ENCODE assay signal across 1 cellular context in the genomic region with DNA sequence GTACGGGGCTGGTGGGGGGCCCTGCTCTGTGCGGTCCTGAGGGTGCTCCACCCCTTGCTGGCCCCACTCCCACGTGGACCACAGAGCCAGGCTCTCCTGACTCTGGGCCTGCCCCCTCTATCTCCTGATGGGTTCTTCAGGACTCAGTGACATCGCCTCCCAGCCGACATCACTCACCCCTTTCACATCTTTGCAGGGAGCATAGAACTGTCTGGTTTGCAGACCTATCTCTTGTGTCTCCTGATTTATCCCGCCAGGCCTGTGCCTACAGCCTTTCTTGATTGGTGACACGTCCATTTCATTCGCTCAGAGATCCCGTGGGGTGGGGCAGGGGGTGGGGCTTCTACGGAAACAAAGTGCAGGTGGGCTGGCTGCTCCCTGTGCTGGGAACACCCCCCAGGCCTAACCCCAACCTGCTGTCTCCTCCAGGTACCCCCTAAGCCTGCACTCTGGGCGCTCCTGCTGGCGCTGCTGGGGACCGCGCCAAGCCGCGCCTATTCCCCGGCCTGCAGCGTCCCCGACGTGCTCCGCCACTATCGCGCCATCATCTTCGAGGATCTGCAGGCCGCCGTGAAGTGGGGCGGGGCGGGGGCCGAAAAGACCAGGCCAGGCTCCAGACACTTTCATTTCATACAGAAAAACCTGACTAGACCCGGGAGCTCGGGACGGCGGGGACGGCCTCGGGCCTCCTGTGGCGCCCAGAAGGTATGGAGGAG.
TF ChIP-seq lines count a peak whose summit lies in the region.

No MANE protein-coding gene starts in this region.

TF ChIP-seq in GM12878, 131 proteins besides CTCF, POLR2A, EP300 and RAD21 (continues in another document):
- TF ChIP-seq CBFB (IDR thresholded peaks at IDR 0.05; ENCODE audit: low read depth) (0 out of 2 replicates have a peak, but pooled peaks have one; percentile 48), TCF12 (IDR thresholded peaks at IDR 0.05; ENCODE audit: low read depth, low read length) (no peak), ZBED1 (IDR thresholded peaks at IDR 0.05; ENCODE audit: borderline replicate concordance) (0 out of 2 replicates have a peak, but pooled peaks have one; percentile 6), ZNF384 (IDR thresholded peaks at IDR 0.05; ENCODE audit: borderline replicate concordance, low read depth, low read length) (no peak), CHD2 (IDR thresholded peaks at IDR 0.05; ENCODE audit: borderline replicate concordance, low read depth, low read length) (0 out of 2 replicates have a peak, but pooled peaks have one; percentile 15), POLR2AphosphoS2 (IDR thresholded peaks at IDR 0.05; ENCODE audit: low read depth, low read length) (peak; percentile 95; the same call in 1 of the 2 replicates), MEF2B (IDR thresholded peaks at IDR 0.05; ENCODE audit: partially characterized antibody, poor library complexity, severe bottlenecking) (no peak), NFYA (IDR thresholded peaks at IDR 0.05; ENCODE audit: borderline replicate concordance, low read depth, low read length) (no peak), RB1 (IDR thresholded peaks at IDR 0.05; ENCODE audit: borderline replicate concordance) (peak; percentile 36; the same call in 1 of the 2 replicates), BHLHE40 (IDR thresholded peaks at IDR 0.05; ENCODE audit: borderline replicate concordance in 1 of 2, low read depth in 2 of 2, low read length in 1 of 2) (peak in 1 of 2 experiments; percentile 11; a peak in 2 of 4 replicates), SMAD5 (IDR thresholded peaks at IDR 0.05; ENCODE audit: low read depth) (peak; percentile 75), BACH1 (IDR thresholded peaks at IDR 0.05; ENCODE audit: borderline replicate concordance) (peak; percentile 40; the same call in 1 of the 2 replicates), POLR2AphosphoS5 (IDR thresholded peaks at IDR 0.05; ENCODE audit: low read length) (peak; percentile 41; the same call in 1 of the 2 replicates)
- TF ChIP-seq, protein P1, sequence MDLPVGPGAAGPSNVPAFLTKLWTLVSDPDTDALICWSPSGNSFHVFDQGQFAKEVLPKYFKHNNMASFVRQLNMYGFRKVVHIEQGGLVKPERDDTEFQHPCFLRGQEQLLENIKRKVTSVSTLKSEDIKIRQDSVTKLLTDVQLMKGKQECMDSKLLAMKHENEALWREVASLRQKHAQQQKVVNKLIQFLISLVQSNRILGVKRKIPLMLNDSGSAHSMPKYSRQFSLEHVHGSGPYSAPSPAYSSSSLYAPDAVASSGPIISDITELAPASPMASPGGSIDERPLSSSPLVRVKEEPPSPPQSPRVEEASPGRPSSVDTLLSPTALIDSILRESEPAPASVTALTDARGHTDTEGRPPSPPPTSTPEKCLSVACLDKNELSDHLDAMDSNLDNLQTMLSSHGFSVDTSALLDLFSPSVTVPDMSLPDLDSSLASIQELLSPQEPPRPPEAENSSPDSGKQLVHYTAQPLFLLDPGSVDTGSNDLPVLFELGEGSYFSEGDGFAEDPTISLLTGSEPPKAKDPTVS (IDR thresholded peaks at IDR 0.05; ENCODE audit: low read depth, low read length) = no peak
- TF ChIP-seq, protein P2, sequence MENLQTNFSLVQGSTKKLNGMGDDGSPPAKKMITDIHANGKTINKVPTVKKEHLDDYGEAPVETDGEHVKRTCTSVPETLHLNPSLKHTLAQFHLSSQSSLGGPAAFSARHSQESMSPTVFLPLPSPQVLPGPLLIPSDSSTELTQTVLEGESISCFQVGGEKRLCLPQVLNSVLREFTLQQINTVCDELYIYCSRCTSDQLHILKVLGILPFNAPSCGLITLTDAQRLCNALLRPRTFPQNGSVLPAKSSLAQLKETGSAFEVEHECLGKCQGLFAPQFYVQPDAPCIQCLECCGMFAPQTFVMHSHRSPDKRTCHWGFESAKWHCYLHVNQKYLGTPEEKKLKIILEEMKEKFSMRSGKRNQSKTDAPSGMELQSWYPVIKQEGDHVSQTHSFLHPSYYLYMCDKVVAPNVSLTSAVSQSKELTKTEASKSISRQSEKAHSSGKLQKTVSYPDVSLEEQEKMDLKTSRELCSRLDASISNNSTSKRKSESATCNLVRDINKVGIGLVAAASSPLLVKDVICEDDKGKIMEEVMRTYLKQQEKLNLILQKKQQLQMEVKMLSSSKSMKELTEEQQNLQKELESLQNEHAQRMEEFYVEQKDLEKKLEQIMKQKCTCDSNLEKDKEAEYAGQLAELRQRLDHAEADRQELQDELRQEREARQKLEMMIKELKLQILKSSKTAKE (IDR thresholded peaks at IDR 0.05; ENCODE audit: low read depth, poor library complexity, severe bottlenecking) = no peak
- TF ChIP-seq, protein P3, sequence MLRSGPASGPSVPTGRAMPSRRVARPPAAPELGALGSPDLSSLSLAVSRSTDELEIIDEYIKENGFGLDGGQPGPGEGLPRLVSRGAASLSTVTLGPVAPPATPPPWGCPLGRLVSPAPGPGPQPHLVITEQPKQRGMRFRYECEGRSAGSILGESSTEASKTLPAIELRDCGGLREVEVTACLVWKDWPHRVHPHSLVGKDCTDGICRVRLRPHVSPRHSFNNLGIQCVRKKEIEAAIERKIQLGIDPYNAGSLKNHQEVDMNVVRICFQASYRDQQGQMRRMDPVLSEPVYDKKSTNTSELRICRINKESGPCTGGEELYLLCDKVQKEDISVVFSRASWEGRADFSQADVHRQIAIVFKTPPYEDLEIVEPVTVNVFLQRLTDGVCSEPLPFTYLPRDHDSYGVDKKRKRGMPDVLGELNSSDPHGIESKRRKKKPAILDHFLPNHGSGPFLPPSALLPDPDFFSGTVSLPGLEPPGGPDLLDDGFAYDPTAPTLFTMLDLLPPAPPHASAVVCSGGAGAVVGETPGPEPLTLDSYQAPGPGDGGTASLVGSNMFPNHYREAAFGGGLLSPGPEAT (IDR thresholded peaks at IDR 0.05; ENCODE audit: low read depth) = no peak
- TF ChIP-seq, protein P4, sequence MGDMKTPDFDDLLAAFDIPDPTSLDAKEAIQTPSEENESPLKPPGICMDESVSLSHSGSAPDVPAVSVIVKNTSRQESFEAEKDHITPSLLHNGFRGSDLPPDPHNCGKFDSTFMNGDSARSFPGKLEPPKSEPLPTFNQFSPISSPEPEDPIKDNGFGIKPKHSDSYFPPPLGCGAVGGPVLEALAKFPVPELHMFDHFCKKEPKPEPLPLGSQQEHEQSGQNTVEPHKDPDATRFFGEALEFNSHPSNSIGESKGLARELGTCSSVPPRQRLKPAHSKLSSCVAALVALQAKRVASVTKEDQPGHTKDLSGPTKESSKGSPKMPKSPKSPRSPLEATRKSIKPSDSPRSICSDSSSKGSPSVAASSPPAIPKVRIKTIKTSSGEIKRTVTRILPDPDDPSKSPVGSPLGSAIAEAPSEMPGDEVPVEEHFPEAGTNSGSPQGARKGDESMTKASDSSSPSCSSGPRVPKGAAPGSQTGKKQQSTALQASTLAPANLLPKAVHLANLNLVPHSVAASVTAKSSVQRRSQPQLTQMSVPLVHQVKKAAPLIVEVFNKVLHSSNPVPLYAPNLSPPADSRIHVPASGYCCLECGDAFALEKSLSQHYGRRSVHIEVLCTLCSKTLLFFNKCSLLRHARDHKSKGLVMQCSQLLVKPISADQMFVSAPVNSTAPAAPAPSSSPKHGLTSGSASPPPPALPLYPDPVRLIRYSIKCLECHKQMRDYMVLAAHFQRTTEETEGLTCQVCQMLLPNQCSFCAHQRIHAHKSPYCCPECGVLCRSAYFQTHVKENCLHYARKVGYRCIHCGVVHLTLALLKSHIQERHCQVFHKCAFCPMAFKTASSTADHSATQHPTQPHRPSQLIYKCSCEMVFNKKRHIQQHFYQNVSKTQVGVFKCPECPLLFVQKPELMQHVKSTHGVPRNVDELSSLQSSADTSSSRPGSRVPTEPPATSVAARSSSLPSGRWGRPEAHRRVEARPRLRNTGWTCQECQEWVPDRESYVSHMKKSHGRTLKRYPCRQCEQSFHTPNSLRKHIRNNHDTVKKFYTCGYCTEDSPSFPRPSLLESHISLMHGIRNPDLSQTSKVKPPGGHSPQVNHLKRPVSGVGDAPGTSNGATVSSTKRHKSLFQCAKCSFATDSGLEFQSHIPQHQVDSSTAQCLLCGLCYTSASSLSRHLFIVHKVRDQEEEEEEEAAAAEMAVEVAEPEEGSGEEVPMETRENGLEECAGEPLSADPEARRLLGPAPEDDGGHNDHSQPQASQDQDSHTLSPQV (IDR thresholded peaks at IDR 0.05) = no peak
- TF ChIP-seq, protein P5, sequence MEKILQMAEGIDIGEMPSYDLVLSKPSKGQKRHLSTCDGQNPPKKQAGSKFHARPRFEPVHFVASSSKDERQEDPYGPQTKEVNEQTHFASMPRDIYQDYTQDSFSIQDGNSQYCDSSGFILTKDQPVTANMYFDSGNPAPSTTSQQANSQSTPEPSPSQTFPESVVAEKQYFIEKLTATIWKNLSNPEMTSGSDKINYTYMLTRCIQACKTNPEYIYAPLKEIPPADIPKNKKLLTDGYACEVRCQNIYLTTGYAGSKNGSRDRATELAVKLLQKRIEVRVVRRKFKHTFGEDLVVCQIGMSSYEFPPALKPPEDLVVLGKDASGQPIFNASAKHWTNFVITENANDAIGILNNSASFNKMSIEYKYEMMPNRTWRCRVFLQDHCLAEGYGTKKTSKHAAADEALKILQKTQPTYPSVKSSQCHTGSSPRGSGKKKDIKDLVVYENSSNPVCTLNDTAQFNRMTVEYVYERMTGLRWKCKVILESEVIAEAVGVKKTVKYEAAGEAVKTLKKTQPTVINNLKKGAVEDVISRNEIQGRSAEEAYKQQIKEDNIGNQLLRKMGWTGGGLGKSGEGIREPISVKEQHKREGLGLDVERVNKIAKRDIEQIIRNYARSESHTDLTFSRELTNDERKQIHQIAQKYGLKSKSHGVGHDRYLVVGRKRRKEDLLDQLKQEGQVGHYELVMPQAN (conservative IDR thresholded peaks at IDR 0.05) = no peak; the same call in 1 of the 2 replicates
- TF ChIP-seq, protein P6, sequence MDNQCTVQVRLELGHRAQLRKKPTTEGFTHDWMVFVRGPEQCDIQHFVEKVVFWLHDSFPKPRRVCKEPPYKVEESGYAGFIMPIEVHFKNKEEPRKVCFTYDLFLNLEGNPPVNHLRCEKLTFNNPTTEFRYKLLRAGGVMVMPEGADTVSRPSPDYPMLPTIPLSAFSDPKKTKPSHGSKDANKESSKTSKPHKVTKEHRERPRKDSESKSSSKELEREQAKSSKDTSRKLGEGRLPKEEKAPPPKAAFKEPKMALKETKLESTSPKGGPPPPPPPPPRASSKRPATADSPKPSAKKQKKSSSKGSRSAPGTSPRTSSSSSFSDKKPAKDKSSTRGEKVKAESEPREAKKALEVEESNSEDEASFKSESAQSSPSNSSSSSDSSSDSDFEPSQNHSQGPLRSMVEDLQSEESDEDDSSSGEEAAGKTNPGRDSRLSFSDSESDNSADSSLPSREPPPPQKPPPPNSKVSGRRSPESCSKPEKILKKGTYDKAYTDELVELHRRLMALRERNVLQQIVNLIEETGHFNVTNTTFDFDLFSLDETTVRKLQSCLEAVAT (IDR thresholded peaks at IDR 0.05) = peak; percentile 11; the same call in 1 of the 2 replicates
- TF ChIP-seq, protein P7, sequence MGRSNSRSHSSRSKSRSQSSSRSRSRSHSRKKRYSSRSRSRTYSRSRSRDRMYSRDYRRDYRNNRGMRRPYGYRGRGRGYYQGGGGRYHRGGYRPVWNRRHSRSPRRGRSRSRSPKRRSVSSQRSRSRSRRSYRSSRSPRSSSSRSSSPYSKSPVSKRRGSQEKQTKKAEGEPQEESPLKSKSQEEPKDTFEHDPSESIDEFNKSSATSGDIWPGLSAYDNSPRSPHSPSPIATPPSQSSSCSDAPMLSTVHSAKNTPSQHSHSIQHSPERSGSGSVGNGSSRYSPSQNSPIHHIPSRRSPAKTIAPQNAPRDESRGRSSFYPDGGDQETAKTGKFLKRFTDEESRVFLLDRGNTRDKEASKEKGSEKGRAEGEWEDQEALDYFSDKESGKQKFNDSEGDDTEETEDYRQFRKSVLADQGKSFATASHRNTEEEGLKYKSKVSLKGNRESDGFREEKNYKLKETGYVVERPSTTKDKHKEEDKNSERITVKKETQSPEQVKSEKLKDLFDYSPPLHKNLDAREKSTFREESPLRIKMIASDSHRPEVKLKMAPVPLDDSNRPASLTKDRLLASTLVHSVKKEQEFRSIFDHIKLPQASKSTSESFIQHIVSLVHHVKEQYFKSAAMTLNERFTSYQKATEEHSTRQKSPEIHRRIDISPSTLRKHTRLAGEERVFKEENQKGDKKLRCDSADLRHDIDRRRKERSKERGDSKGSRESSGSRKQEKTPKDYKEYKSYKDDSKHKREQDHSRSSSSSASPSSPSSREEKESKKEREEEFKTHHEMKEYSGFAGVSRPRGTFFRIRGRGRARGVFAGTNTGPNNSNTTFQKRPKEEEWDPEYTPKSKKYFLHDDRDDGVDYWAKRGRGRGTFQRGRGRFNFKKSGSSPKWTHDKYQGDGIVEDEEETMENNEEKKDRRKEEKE (IDR thresholded peaks at IDR 0.05) = no peak
- TF ChIP-seq, protein P8, sequence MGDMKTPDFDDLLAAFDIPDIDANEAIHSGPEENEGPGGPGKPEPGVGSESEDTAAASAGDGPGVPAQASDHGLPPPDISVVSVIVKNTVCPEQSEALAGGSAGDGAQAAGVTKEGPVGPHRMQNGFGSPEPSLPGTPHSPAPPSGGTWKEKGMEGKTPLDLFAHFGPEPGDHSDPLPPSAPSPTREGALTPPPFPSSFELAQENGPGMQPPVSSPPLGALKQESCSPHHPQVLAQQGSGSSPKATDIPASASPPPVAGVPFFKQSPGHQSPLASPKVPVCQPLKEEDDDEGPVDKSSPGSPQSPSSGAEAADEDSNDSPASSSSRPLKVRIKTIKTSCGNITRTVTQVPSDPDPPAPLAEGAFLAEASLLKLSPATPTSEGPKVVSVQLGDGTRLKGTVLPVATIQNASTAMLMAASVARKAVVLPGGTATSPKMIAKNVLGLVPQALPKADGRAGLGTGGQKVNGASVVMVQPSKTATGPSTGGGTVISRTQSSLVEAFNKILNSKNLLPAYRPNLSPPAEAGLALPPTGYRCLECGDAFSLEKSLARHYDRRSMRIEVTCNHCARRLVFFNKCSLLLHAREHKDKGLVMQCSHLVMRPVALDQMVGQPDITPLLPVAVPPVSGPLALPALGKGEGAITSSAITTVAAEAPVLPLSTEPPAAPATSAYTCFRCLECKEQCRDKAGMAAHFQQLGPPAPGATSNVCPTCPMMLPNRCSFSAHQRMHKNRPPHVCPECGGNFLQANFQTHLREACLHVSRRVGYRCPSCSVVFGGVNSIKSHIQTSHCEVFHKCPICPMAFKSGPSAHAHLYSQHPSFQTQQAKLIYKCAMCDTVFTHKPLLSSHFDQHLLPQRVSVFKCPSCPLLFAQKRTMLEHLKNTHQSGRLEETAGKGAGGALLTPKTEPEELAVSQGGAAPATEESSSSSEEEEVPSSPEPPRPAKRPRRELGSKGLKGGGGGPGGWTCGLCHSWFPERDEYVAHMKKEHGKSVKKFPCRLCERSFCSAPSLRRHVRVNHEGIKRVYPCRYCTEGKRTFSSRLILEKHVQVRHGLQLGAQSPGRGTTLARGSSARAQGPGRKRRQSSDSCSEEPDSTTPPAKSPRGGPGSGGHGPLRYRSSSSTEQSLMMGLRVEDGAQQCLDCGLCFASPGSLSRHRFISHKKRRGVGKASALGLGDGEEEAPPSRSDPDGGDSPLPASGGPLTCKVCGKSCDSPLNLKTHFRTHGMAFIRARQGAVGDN (IDR thresholded peaks at IDR 0.05) = peak; percentile 48; the same call in 1 of the 2 replicates
- TF ChIP-seq, protein P9, sequence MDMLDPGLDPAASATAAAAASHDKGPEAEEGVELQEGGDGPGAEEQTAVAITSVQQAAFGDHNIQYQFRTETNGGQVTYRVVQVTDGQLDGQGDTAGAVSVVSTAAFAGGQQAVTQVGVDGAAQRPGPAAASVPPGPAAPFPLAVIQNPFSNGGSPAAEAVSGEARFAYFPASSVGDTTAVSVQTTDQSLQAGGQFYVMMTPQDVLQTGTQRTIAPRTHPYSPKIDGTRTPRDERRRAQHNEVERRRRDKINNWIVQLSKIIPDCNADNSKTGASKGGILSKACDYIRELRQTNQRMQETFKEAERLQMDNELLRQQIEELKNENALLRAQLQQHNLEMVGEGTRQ (IDR thresholded peaks at IDR 0.05; ENCODE audit: borderline replicate concordance, low read depth, low read length) = no peak
- TF ChIP-seq, protein P10, sequence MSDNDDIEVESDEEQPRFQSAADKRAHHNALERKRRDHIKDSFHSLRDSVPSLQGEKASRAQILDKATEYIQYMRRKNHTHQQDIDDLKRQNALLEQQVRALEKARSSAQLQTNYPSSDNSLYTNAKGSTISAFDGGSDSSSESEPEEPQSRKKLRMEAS (IDR thresholded peaks at IDR 0.05; ENCODE audit: low read depth, low read length) = peak; percentile 44; the same call in 1 of the 2 replicates
